23 cellular contexts compared by ENCODE assay signal in the genomic region with DNA sequence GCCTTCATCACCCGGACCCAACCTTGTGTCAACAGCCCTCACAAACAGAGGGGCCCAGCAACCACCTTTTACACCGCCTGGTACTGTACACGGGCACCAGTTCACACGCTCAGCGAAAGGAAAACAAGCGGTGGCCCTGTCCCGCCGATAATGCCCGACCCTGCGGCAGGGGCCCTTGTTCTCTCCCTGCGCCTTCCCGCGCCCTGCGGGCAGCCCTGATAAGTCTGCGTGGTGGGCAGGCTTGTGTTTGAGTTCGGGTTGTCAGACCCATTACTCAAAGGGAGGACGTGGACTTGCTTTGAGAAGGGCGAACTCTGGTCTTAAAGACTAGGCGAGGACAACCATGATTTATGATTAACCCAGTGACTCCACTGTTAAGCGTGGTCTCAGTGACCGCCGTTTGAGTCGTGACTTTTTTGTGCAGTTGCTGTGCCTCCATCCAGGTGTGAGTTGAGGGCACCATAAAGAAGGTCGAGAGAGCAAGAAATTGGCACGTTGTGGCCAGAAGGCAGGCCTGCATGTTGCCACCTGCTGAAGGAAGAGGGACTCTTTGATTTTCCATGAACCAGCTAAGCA.
"Had no signal": no experiment of that assay in that cellular context is flagged by ENCODE, and none has a peak within 500 bp of the region (broad histone marks: within the 10 kb centered on the region; RNA-seq: fewer than 3 reads in every experiment).

No MANE protein-coding gene starts in this region.

- DNase-seq: activated B cell treated with CpG ODN at 0.5 μM for 24 hours; activated CD4-positive, alpha-beta T cell treated with anti-CD3 and anti-CD28 coated beads for 36 hours; activated CD4-positive, alpha-beta T cell treated with anti-CD3 and anti-CD28 coated beads, Interleukin-2, amount 50 U/mL, for 4 hours; activated CD8-positive, alpha-beta memory T cell treated with anti-CD3 and anti-CD28 coated beads for 24 hours; activated CD8-positive, alpha-beta memory T cell treated with anti-CD3 and anti-CD28 coated beads, Interleukin-2, amount 50 U/mL, for 4 hours; activated naive CD8-positive, alpha-beta T cell treated with anti-CD3 and anti-CD28 coated beads, Interleukin-2, amount 10 ng/mL, durations not matched to agents 7 days and 5 days; activated T-cell treated with anti-CD3 and anti-CD28 coated beads, Interleukin-2, amount 50 U/mL, for 24 hours; amygdala; cerebellar nuclear complex; cortex of kidney; heart left ventricle; islet precursor cell; left cardiac atrium; mesenchymal stem cell; natural killer cell; ovary; stimulated activated CD4-positive, alpha-beta T cell treated with anti-CD3 and anti-CD28 coated beads, Interleukin-15, amount 100 ng/mL, for 24 hours; stimulated activated naive B cell treated with anti-CD40 and anti-IgM and Interleukin-4, amounts not matched to agents 10 μg/mL and 1 μg/mL and 100 μg/mL, for 72 hours; T1000; upper lobe of right lung had no signal

- H3K4me3 Mint-ChIP-seq: activated B cell treated with CpG ODN at 0.5 μM for 24 hours; activated CD4-positive, alpha-beta T cell treated with anti-CD3 and anti-CD28 coated beads for 36 hours; activated naive CD8-positive, alpha-beta T cell treated with anti-CD3 and anti-CD28 coated beads, Interleukin-2, amount 10 ng/mL, durations not matched to agents 7 days and 5 days; activated T-cell treated with anti-CD3 and anti-CD28 coated beads, Interleukin-2, amount 50 U/mL, for 24 hours; activated T-helper 17 cell treated with anti-CD3 and anti-CD28 coated beads, Interleukin-2, amount 50 U/mL, for 72 hours; natural killer cell; stimulated activated naive B cell treated with anti-CD40 and anti-IgM and Interleukin-4, amounts not matched to agents 10 μg/mL and 1 μg/mL and 100 μg/mL, for 72 hours; T-helper 1 cell treated with Interleukin-12 subunit alpha and Interleukin-12 subunit beta and Interleukin-4 antibody, amounts not matched to agents 30 μg/mL and 1 μg/mL, for 36 hours had no signal

- H3K36me3 Mint-ChIP-seq: activated naive CD8-positive, alpha-beta T cell treated with anti-CD3 and anti-CD28 coated beads, Interleukin-2, amount 10 ng/mL, durations not matched to agents 7 days and 5 days; natural killer cell; stimulated activated naive B cell treated with anti-CD40 and anti-IgM and Interleukin-4, amounts not matched to agents 10 μg/mL and 1 μg/mL and 100 μg/mL, for 72 hours had no signal

- ATAC-seq: activated CD4-positive, alpha-beta T cell treated with anti-CD3 and anti-CD28 coated beads for 36 hours; activated T-helper 17 cell treated with anti-CD3 and anti-CD28 coated beads, Interleukin-2, amount 50 U/mL, for 72 hours; heart left ventricle; left cardiac atrium; natural killer cell; sciatic nerve; stimulated activated naive B cell treated with anti-CD40 and anti-IgM and Interleukin-4, amounts not matched to agents 10 μg/mL and 1 μg/mL and 100 μg/mL, for 72 hours; upper lobe of right lung had no signal

- H3K27me3 Mint-ChIP-seq: activated B cell treated with CpG ODN at 0.5 μM for 24 hours; activated CD4-positive, alpha-beta T cell treated with anti-CD3 and anti-CD28 coated beads for 36 hours; activated T-cell treated with anti-CD3 and anti-CD28 coated beads, Interleukin-2, amount 50 U/mL, for 24 hours; activated T-helper 17 cell treated with anti-CD3 and anti-CD28 coated beads, Interleukin-2, amount 50 U/mL, for 72 hours had no signal

- H3K9me3 Mint-ChIP-seq: activated B cell treated with CpG ODN at 0.5 μM for 24 hours; activated naive CD8-positive, alpha-beta T cell treated with anti-CD3 and anti-CD28 coated beads, Interleukin-2, amount 10 ng/mL, durations not matched to agents 7 days and 5 days; activated T-cell treated with anti-CD3 and anti-CD28 coated beads, Interleukin-2, amount 50 U/mL, for 24 hours; activated T-helper 17 cell treated with anti-CD3 and anti-CD28 coated beads, Interleukin-2, amount 50 U/mL, for 72 hours; natural killer cell; T-helper 1 cell treated with Interleukin-12 subunit alpha and Interleukin-12 subunit beta and Interleukin-4 antibody, amounts not matched to agents 30 μg/mL and 1 μg/mL, for 36 hours had no signal

- H3K27ac Mint-ChIP-seq: activated B cell treated with CpG ODN at 0.5 μM for 24 hours; activated CD4-positive, alpha-beta T cell treated with anti-CD3 and anti-CD28 coated beads for 36 hours; activated naive CD8-positive, alpha-beta T cell treated with anti-CD3 and anti-CD28 coated beads, Interleukin-2, amount 10 ng/mL, durations not matched to agents 7 days and 5 days; activated T-cell treated with anti-CD3 and anti-CD28 coated beads, Interleukin-2, amount 50 U/mL, for 24 hours; activated T-helper 17 cell treated with anti-CD3 and anti-CD28 coated beads, Interleukin-2, amount 50 U/mL, for 72 hours; natural killer cell; stimulated activated naive B cell treated with anti-CD40 and anti-IgM and Interleukin-4, amounts not matched to agents 10 μg/mL and 1 μg/mL and 100 μg/mL, for 72 hours; T-helper 1 cell treated with Interleukin-12 subunit alpha and Interleukin-12 subunit beta and Interleukin-4 antibody, amounts not matched to agents 30 μg/mL and 1 μg/mL, for 36 hours had no signal
